Comparison of ENCODE assay signal across 8 cellular contexts in the genomic region with DNA sequence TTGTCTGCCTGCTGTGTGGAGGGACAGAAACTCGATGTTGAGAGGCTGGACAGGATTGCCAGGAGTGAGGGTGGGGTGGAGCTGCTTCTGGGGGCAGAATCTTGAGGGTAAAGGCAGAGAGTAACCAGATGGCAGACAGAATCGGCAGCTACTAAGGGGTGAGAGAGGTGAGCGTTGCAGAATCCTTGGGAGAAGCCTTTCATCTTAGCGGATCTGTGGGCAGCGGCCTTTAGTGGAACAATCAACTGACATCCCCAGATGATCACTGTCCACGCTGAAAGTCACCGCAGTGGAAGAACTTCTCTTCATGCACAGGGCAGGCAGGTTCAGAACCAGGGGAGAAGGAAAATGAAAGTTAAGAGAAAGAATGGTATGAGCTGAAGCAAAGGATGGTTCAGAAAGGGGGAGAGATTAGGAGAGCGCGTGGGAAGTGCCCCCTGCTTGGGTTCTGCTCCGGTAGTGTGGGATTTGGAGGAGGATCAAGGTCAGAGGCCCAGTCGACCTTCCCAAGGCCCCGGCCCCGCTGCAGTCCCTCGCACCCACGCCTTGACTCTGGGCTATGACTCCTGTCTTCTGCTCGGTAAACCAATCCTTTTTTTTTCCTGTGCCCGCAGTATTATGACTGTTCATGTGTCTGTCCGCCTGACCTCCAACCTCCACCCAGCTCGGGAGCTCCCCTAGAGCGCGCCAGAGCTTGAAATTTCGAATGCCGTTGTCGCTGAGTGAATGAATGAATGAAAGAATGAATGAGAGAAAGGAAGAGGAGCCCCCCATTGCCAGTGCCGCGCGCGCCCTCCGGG. TPM values are rescaled to one million over a fixed set of nuclear protein-coding genes. Genes with fewer than 3 reads are reported as not detected.
DNase-seq lines count a peak whose midpoint lies in the region; ATAC-seq and TF ChIP-seq lines count a peak whose summit lies in the region.

No MANE protein-coding gene starts in this region.

- H3K36me3 Mint-ChIP-seq in endothelial cell (ENCODE audit: low read depth, unreplicated experiment) = peaks cover 5% of the 10 kb centered on the region

- WGBS in mammary epithelial cell (ENCODE audit: low coverage, missing lambda C conversion rate) = 3% methylated on average over 23 of the region's 29 CpGs
- 5 to 6% methylated on average over 28 to 29 of the region's 29 CpGs for WGBS in lower leg skin, 2 donors
- 7 to 9% methylated on average over 23 to 29 of the region's 29 CpGs for WGBS in thyroid gland, 2 donors

- no peaks in the 10 kb centered on the region for H3K9me2 ChIP-seq in DOHH2 (replicated peaks; ENCODE audit: control insufficient read depth, low read length)

- H3K4me3 ChIP-seq in DOHH2 (ENCODE audit: low read length) = peak overlapping the region; percentile 90
- H3K4me3 ChIP-seq in MG63 = peak overlapping the region; percentile 81
- peak overlapping the region; percentile 58 to 80 (median 65) for H3K4me3 ChIP-seq in mammary epithelial cell (replicated peaks in 1 of 3; ENCODE audit: insufficient read depth in 1 of 3, low read depth in 2 of 3, low read length in 3 of 3)
- peak overlapping the region; percentile 49 for H3K4me3 ChIP-seq in lower leg skin (ENCODE audit: low read depth, poor library complexity, severe bottlenecking)
- peak overlapping the region; percentile 38 to 91 (median 68) for H3K4me3 ChIP-seq in thyroid gland (replicated peaks in 1 of 3)

- H3K27ac ChIP-seq in DOHH2 (ENCODE audit: low read depth, low read length) (peak overlapping the region; percentile 33; the same call in 1 of the 2 replicates), mammary epithelial cell (ENCODE audit: insufficient read depth, low read depth, low read length) (peak overlapping the region; percentile 66), thyroid gland (peak overlapping the region in 2 of 3 donors; percentile 24 to 36)

- peaks cover 16% of the 10 kb centered on the region for H3K79me2 ChIP-seq in DOHH2 (ENCODE audit: control insufficient read depth, low read length)
- H3K79me2 ChIP-seq in mammary epithelial cell (ENCODE audit: insufficient read depth, low read length) = peaks cover 28% of the 10 kb centered on the region

- H3K4me1 ChIP-seq in DOHH2 (ENCODE audit: control insufficient read depth, low read length) = peaks cover 41% of the 10 kb centered on the region
- H3K4me1 ChIP-seq in mammary epithelial cell (ENCODE audit: insufficient read depth, low read length) = peaks cover 16% of the 10 kb centered on the region
- peaks cover 16 to 21% of the 10 kb centered on the region in 2 donors for H3K4me1 ChIP-seq in thyroid gland

- in situ Hi-C loops in mammary epithelial cell (cut with MboI; ENCODE audit: low sequenced_read_pairs in 2 of 2) = loop anchor here in 1 of 2 donors (25.0 kb wide), 1 partner anchor 310 kb away; a partner anchor contains a TSS

- no peak for TF ChIP-seq CTCF in DOHH2 (IDR thresholded peaks at IDR 0.05; ENCODE audit: low read depth, low read length, poor library complexity, severe bottlenecking)
- no peak for TF ChIP-seq CTCF in mammary epithelial cell (conservative IDR thresholded peaks at IDR 0.05 in 1 of 2, IDR thresholded peaks at IDR 0.05 in 1 of 2; ENCODE audit: extremely low read depth in 1 of 2, insufficient read depth in 1 of 2, low read depth in 1 of 2, low read length in 2 of 2)
- TF ChIP-seq CTCF in lower leg skin (IDR thresholded peaks at IDR 0.05) = no peak
- no peak for TF ChIP-seq CTCF in thyroid gland (IDR thresholded peaks at IDR 0.05)
- no peak for TF ChIP-seq CTCF in endothelial cell (IDR thresholded peaks at IDR 0.05; ENCODE audit: unreplicated experiment)

- H3K27me3 ChIP-seq in DOHH2 (ENCODE audit: control insufficient read depth, low read length) = no peaks in the 10 kb centered on the region
- H3K27me3 ChIP-seq in MG63 = no peaks in the 10 kb centered on the region
- H3K27me3 ChIP-seq in mammary epithelial cell (ENCODE audit: insufficient read depth, low read length) = no peaks in the 10 kb centered on the region
- H3K27me3 ChIP-seq in thyroid gland = no peaks in the 10 kb centered on the region

- peak; percentile 35 for ATAC-seq in GM21447 (IDR thresholded peaks at IDR 0.05; ENCODE audit: unreplicated experiment)

- H3K36me3 ChIP-seq in DOHH2 (ENCODE audit: control insufficient read depth, low read length) (peaks cover 26% of the 10 kb centered on the region), MG63 (peaks cover 25% of the 10 kb centered on the region), mammary epithelial cell (ENCODE audit: insufficient read depth, low read length) (peaks cover 10% of the 10 kb centered on the region), thyroid gland (peaks cover 0 to 2% of the 10 kb centered on the region in 2 donors)

- TF ChIP-seq POLR2A in lower leg skin (IDR thresholded peaks at IDR 0.05) (no peak), thyroid gland (IDR thresholded peaks at IDR 0.05) (no peak)

- H3K4me3 Mint-ChIP-seq in endothelial cell (ENCODE audit: unreplicated experiment) = no peak overlapping the region

- H4K20me1 ChIP-seq in DOHH2 (ENCODE audit: control insufficient read depth, insufficient read depth, low read depth, low read length) = 0 out of 2 replicates have a peak, but pooled peaks cover 2% of the 10 kb centered on the region
- H4K20me1 ChIP-seq in mammary epithelial cell (ENCODE audit: insufficient read depth, low read length) = no peaks in the 10 kb centered on the region

- peak overlapping the region; percentile 92 for H3K4me2 ChIP-seq in DOHH2 (ENCODE audit: low read length)
- peak overlapping the region; percentile 88 for H3K4me2 ChIP-seq in mammary epithelial cell (ENCODE audit: insufficient read depth, low read depth, low read length)

- H2AFZ ChIP-seq in mammary epithelial cell (ENCODE audit: low read depth, low read length) = peak overlapping the region; percentile 94

- DNase-seq in MG63 (peak; percentile 27), mammary epithelial cell (peak; percentile 54), lower leg skin (ENCODE audit: low spot score in 2 of 2) (peak in 1 of 2 donors; percentile 19), thyroid gland (peak in 1 of 2 donors; percentile 27), endothelial cell (ENCODE audit: low spot score) (no peak), islet precursor cell (no peak)

- H3K9me3 ChIP-seq in DOHH2 (ENCODE audit: control insufficient read depth, insufficient read depth, low read length) (no peaks in the 10 kb centered on the region), MG63 (no peaks in the 10 kb centered on the region), mammary epithelial cell (replicated peaks; ENCODE audit: insufficient read depth, low read length) (no peaks in the 10 kb centered on the region), thyroid gland (no peaks in the 10 kb centered on the region)

- intact Hi-C loops in mammary epithelial cell (cut with micrococcal nuclease) = loop anchor here (1.0 to 5.0 kb wide), 3 partner anchors 165 to 323 kb away; a partner anchor contains a TSS
- intact Hi-C loops in lower leg skin (cut with DNase I; ENCODE audit: low total_unique reads) = no loop called here
- intact Hi-C loops in thyroid gland (cut with DNase I) = loop anchor here (10.0 kb wide), 1 partner anchor 322 kb away; a partner anchor contains a TSS

- peak overlapping the region; percentile 75 for H3K9ac ChIP-seq in mammary epithelial cell (ENCODE audit: insufficient read depth, low read length)

- H3K27ac Mint-ChIP-seq in endothelial cell (ENCODE audit: unreplicated experiment) = no peak overlapping the region

- dilution Hi-C loops in mammary epithelial cell (cut with HindIII; ENCODE audit: low sequenced_read_pairs) = no loop called here

- H3K27me3 Mint-ChIP-seq in endothelial cell (ENCODE audit: unreplicated experiment) = peaks cover 5% of the 10 kb centered on the region

- BruUV-seq in mammary epithelial cell (replicated peaks; lab: Mats Ljungman, UMichigan) = TSS peak; percentile 28

- no peaks in the 10 kb centered on the region for H3K4me1 Mint-ChIP-seq in endothelial cell (ENCODE audit: unreplicated experiment)

- no peaks in the 10 kb centered on the region for H3K9me3 Mint-ChIP-seq in endothelial cell (ENCODE audit: unreplicated experiment)

- CTCF ChIA-PET in mammary epithelial cell (lab: Charles Lee; ENCODE audit: low non-redundant PET) = interaction anchor here (0.5 to 0.8 kb wide), 5 partner anchors 29 to 474 kb away, joined by 3 to 5 read pairs (median 4); a partner anchor contains a TSS

- peaks cover 29% of the 10 kb centered on the region for H3F3A ChIP-seq in DOHH2 (ENCODE audit: control insufficient read depth, insufficient read depth)

RNA-seq across cellular contexts. Expression of a gene that starts 0.6 kb away (rescaled TPM):
- total RNA-seq in MG63 (2014; rRNA removed; shearing (Covaris generic); ENCODE audit: low replicate concordance) = 132 and 206 TPM in 2 replicates
- total RNA-seq in mammary epithelial cell (10 to 100 TPM; 20.5 to 80.6 TPM), lower leg skin (10 to 100 TPM in 3 of 4 donors, 1 to 10 TPM in 1; 7.8 to 19.9 (median 16.6) TPM), thyroid gland (10 to 100 TPM; 16.4 to 94.2 (median 78.6) TPM), endothelial cell (ENCODE audit: unreplicated experiment) (19.0 TPM)
- 67.2 TPM for polyA plus RNA-seq in mammary epithelial cell
- polyA minus RNA-seq in mammary epithelial cell = not detected

RNA-seq across cellular contexts. Expression of a gene that starts 31.6 kb away (rescaled TPM):
- total RNA-seq in MG63 (2014; rRNA removed; shearing (Covaris generic); ENCODE audit: low replicate concordance) = 95.6 and 187 TPM in 2 replicates
- 100 to 1,000 TPM; 104 to 125 TPM for total RNA-seq in mammary epithelial cell
- polyA plus RNA-seq in mammary epithelial cell = 36.6 TPM
- polyA minus RNA-seq in mammary epithelial cell = 123 TPM
- 10 to 100 TPM; 62.7 to 90.8 (median 76.6) TPM for total RNA-seq in lower leg skin
- 100 to 1,000 TPM in 3 of 4 donors, 10 to 100 TPM in 1; 92.4 to 117 (median 106) TPM for total RNA-seq in thyroid gland
- 85.3 TPM for total RNA-seq in endothelial cell (ENCODE audit: unreplicated experiment)

RNA-seq across cellular contexts. Expression of a gene that starts 51.3 kb away (rescaled TPM):
- total RNA-seq in MG63 (2014; rRNA removed; shearing (Covaris generic); ENCODE audit: low replicate concordance) = 445 and 448 TPM in 2 replicates
- total RNA-seq in mammary epithelial cell = 100 to 1,000 TPM; 302 to 350 TPM
- polyA plus RNA-seq in mammary epithelial cell = 187 TPM
- 119 TPM for polyA minus RNA-seq in mammary epithelial cell
- 10 to 100 TPM; 12.5 to 31.8 (median 17.5) TPM for total RNA-seq in lower leg skin
- total RNA-seq in thyroid gland = 10 to 100 TPM in 3 of 4 donors, 1 to 10 TPM in 1; 9.0 to 34.8 (median 20.9) TPM
- 20.0 TPM for total RNA-seq in endothelial cell (ENCODE audit: unreplicated experiment)

Comparison
In these comparisons a context has a peak if more than half of its experiments do, and no peak if none do; other contexts are left out.
1. DNase-seq: peak in MG63 (single experiment) and mammary epithelial cell (single experiment); none in endothelial cell (single experiment) and islet precursor cell (single experiment).
2. RNA of a gene that starts 51.3 kb away (total RNA-seq): 445 to 448 TPM in MG63 and 302 to 350 TPM in mammary epithelial cell; 9.0 to 34.8 TPM in thyroid gland, 12.5 to 31.8 TPM in lower leg skin and 20.0 TPM in endothelial cell (single experiment); every median in the first group is over 4 times any median in the second.
3. Peak in every context shown above with its lines, with median percentiles within 50 percentile points of each other: H3K27ac ChIP-seq and H3K4me3 ChIP-seq.